26 cellular contexts compared by ENCODE assay signal in the genomic region with DNA sequence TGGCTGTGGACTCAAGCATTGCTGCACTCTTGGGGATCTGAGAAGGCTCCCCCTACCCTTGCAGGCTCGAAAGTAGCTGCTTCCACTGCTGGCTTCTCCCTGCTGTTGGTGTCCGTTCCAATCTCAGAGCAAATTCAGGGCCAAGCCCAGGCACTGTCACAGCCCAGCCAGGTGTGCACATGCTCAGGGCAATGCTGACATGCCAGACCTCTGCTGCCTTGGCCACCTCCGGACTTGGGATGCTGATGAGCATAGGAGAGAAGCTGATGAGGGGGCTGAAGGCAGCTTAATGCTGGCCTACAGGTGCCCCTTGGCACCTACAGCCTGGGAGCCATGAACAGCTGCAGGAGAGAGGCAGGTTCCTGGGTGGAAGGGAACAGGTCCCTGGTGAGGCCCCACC.
"Had no signal": no experiment of that assay in that cellular context is flagged by ENCODE, and none has a peak within 500 bp of the region (broad histone marks: within the 10 kb centered on the region; RNA-seq: fewer than 3 reads in every experiment).

No MANE protein-coding gene starts in this region.

- H3K4me3 ChIP-seq: stomach, suprapubic skin, testis, thoracic aorta, thyroid gland, tibial artery, tibial nerve, transverse colon, upper lobe of left lung, uterus, vagina had no signal

- DNase-seq: stimulated activated CD4-positive, alpha-beta T cell treated with anti-CD3 and anti-CD28 coated beads, Interleukin-1b, Interleukin-23, amount 100 ng/mL, for 48 hours; stimulated activated CD4-positive, alpha-beta T cell treated with anti-CD3 and anti-CD28 coated beads, Interleukin-2, amount 100 ng/mL, for 24 hours; stimulated activated CD4-positive, alpha-beta T cell treated with anti-CD3 and anti-CD28 coated beads, Interleukin-2, amount 100 ng/mL, for 48 hours; stimulated activated CD4-positive, alpha-beta T cell treated with anti-CD3 and anti-CD28 coated beads, Interleukin-4, amount 100 ng/mL, for 1 hour; stimulated activated CD4-positive, alpha-beta T cell treated with anti-CD3 and anti-CD28 coated beads, Interleukin-4, amount 100 ng/mL, for 24 hours; stimulated activated CD4-positive, alpha-beta T cell treated with anti-CD3 and anti-CD28 coated beads, Interleukin-4, amount 100 ng/mL, for 4 hours; stimulated activated CD8-positive, alpha-beta memory T cell treated with anti-CD3 and anti-CD28 coated beads, Interleukin-4, amount 100 ng/mL, for 48 hours; stimulated activated naive B cell treated with anti-CD40 and anti-IgM and Interleukin-4, amounts not matched to agents 10 μg/mL and 1 μg/mL and 100 μg/mL, for 72 hours; stimulated activated naive CD4-positive, alpha-beta T cell; stimulated activated naive CD4-positive, alpha-beta T cell treated with Interleukin-2 at 50 U/mL for 16 hours; stomach; substantia nigra; testis; thyroid gland; tibial artery; transverse colon; trophoblast cell; uterus had no signal

- H3K9me3 ChIP-seq: suprapubic skin, testis, thoracic aorta, thyroid gland, tibial artery, tibial nerve, transverse colon, upper lobe of left lung, uterus, vagina had no signal

- H3K27ac Mint-ChIP-seq: stimulated activated memory B cell treated with anti-CD40 and anti-IgM and Interleukin-4, amounts not matched to agents 10 μg/mL and 1 μg/mL and 100 μg/mL, for 72 hours; stimulated activated naive B cell treated with anti-CD40 and anti-IgM and Interleukin-4, amounts not matched to agents 10 μg/mL and 1 μg/mL and 100 μg/mL, for 72 hours; stimulated activated naive CD8-positive, alpha-beta T cell treated with anti-CD3 and anti-CD28 coated beads, Interleukin-15, Interleukin-2, amounts not matched to agents 100 ng/mL and 50 ng/mL, for 24 hours; type B pancreatic cell had no signal

- H3K4me1 ChIP-seq: stomach, suprapubic skin, testis, thyroid gland, tibial artery, tibial nerve, transverse colon, upper lobe of left lung, uterus, vagina had no signal

- H3K36me3 ChIP-seq: stomach, suprapubic skin, thoracic aorta, thyroid gland, tibial artery, tibial nerve, transverse colon, upper lobe of left lung, uterus, vagina had no signal

- H3K9me3 Mint-ChIP-seq: stimulated activated naive B cell treated with anti-CD40 and anti-IgM and Interleukin-4, amounts not matched to agents 10 μg/mL and 1 μg/mL and 100 μg/mL, for 72 hours had no signal

- H3K36me3 Mint-ChIP-seq: stimulated activated memory B cell treated with anti-CD40 and anti-IgM and Interleukin-4, amounts not matched to agents 10 μg/mL and 1 μg/mL and 100 μg/mL, for 72 hours; stimulated activated naive B cell treated with anti-CD40 and anti-IgM and Interleukin-4, amounts not matched to agents 10 μg/mL and 1 μg/mL and 100 μg/mL, for 72 hours; type B pancreatic cell had no signal

- ATAC-seq: stimulated activated memory B cell treated with anti-CD40 and anti-IgM and Interleukin-4, amounts not matched to agents 10 μg/mL and 1 μg/mL and 100 μg/mL, for 72 hours; stimulated activated naive B cell treated with anti-CD40 and anti-IgM and Interleukin-4, amounts not matched to agents 10 μg/mL and 1 μg/mL and 100 μg/mL, for 72 hours had no signal

- H3K27ac ChIP-seq: stomach, suprapubic skin, testis, thoracic aorta, thyroid gland, tibial artery, tibial nerve, transverse colon, upper lobe of left lung, uterus, vagina had no signal

- H3K4me1 Mint-ChIP-seq: stimulated activated memory B cell treated with anti-CD40 and anti-IgM and Interleukin-4, amounts not matched to agents 10 μg/mL and 1 μg/mL and 100 μg/mL, for 72 hours; stimulated activated naive B cell treated with anti-CD40 and anti-IgM and Interleukin-4, amounts not matched to agents 10 μg/mL and 1 μg/mL and 100 μg/mL, for 72 hours had no signal

- H3K27me3 Mint-ChIP-seq: stimulated activated memory B cell treated with anti-CD40 and anti-IgM and Interleukin-4, amounts not matched to agents 10 μg/mL and 1 μg/mL and 100 μg/mL, for 72 hours; stimulated activated naive B cell treated with anti-CD40 and anti-IgM and Interleukin-4, amounts not matched to agents 10 μg/mL and 1 μg/mL and 100 μg/mL, for 72 hours; stimulated activated naive CD8-positive, alpha-beta T cell treated with anti-CD3 and anti-CD28 coated beads, Interleukin-15, Interleukin-2, amounts not matched to agents 100 ng/mL and 50 ng/mL, for 24 hours had no signal

- H3K27me3 ChIP-seq: stomach, suprapubic skin, testis, thyroid gland, tibial artery, tibial nerve, transverse colon, upper lobe of left lung, uterus, vagina had no signal

- H3K4me3 Mint-ChIP-seq: stimulated activated memory B cell treated with anti-CD40 and anti-IgM and Interleukin-4, amounts not matched to agents 10 μg/mL and 1 μg/mL and 100 μg/mL, for 72 hours; stimulated activated naive B cell treated with anti-CD40 and anti-IgM and Interleukin-4, amounts not matched to agents 10 μg/mL and 1 μg/mL and 100 μg/mL, for 72 hours; stimulated activated naive CD8-positive, alpha-beta T cell treated with anti-CD3 and anti-CD28 coated beads, Interleukin-15, Interleukin-2, amounts not matched to agents 100 ng/mL and 50 ng/mL, for 24 hours; type B pancreatic cell had no signal
